In the genomic region with DNA sequence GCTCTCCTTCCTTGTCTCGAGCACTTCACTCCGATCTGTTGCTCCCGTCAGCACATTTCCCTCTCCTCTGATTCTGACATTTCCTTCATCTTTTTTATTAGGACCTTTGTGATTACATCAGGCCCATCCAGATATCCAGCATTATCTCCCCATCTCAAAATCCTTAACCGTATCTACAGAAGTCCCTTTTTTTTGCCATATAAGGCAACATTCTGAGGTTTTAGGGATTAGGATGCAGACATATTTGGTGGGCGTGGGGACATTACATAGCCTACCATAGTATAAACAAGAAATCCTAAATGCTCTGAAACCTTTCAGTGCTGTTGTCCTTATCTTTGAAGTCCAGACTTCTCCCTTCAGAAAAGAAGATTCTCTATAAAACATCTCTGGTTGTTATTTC, we compare ENCODE assay signal across 22 cellular contexts.
"Had no signal": no experiment of that assay in that cellular context is flagged by ENCODE, and none has a peak within 500 bp of the region (broad histone marks: within the 10 kb centered on the region; RNA-seq: fewer than 3 reads in every experiment).

No MANE protein-coding gene starts in this region.

- H3K4me3 Mint-ChIP-seq: activated naive CD8-positive, alpha-beta T cell; natural killer cell treated with Interleukin-12 subunit alpha and Interleukin-12 subunit beta and Interleukin-15 and Interleukin-18, amount 100 ng/mL, for 72 hours; stimulated activated naive CD8-positive, alpha-beta T cell treated with anti-CD3 and anti-CD28 coated beads, Interleukin-15, Interleukin-2, amounts not matched to agents 100 ng/mL and 50 ng/mL, for 24 hours had no signal

- H3K36me3 Mint-ChIP-seq: activated naive CD8-positive, alpha-beta T cell; natural killer cell treated with Interleukin-12 subunit alpha and Interleukin-12 subunit beta and Interleukin-15 and Interleukin-18, amount 100 ng/mL, for 72 hours had no signal

- ATAC-seq: body of pancreas; natural killer cell treated with Interleukin-12 subunit alpha and Interleukin-12 subunit beta and Interleukin-15 and Interleukin-18, amount 100 ng/mL, for 72 hours had no signal

- H3K4me3 ChIP-seq: body of pancreas, left ventricle myocardium inferior, right atrium auricular region, suprapubic skin had no signal

- FAIRE-seq: colon had no signal

- H3K27me3 ChIP-seq: body of pancreas, right atrium auricular region, suprapubic skin had no signal

- H3K9me3 ChIP-seq: body of pancreas, right atrium auricular region, suprapubic skin had no signal

- H3K27ac Mint-ChIP-seq: activated naive CD8-positive, alpha-beta T cell; natural killer cell treated with Interleukin-12 subunit alpha and Interleukin-12 subunit beta and Interleukin-15 and Interleukin-18, amount 100 ng/mL, for 72 hours; progenitor cell of endocrine pancreas; stimulated activated naive CD8-positive, alpha-beta T cell treated with anti-CD3 and anti-CD28 coated beads, Interleukin-15, Interleukin-2, amounts not matched to agents 100 ng/mL and 50 ng/mL, for 24 hours had no signal

- DNase-seq: activated CD4-positive, alpha-beta T cell treated with anti-CD3 and anti-CD28 coated beads for 48 hours; activated CD8-positive, alpha-beta memory T cell treated with anti-CD3 and anti-CD28 coated beads, Interleukin-2, amount 50 U/mL, for 48 hours; activated gamma-delta T cell treated with Interleukin-2 at 50 U/mL for 16 hours; amygdala; body of pancreas; caudate nucleus; erythroblast; hippocampal formation; left ventricle myocardium inferior; nucleus accumbens; small intestine; T-helper 1 cell; T1000; trophoblast cell; WERI-Rb-1 had no signal

- H3K4me1 ChIP-seq: body of pancreas, left ventricle myocardium inferior, right atrium auricular region, suprapubic skin had no signal

- H3K27me3 Mint-ChIP-seq: activated naive CD8-positive, alpha-beta T cell; natural killer cell treated with Interleukin-12 subunit alpha and Interleukin-12 subunit beta and Interleukin-15 and Interleukin-18, amount 100 ng/mL, for 72 hours; stimulated activated naive CD8-positive, alpha-beta T cell treated with anti-CD3 and anti-CD28 coated beads, Interleukin-15, Interleukin-2, amounts not matched to agents 100 ng/mL and 50 ng/mL, for 24 hours had no signal

- H3K27ac ChIP-seq: body of pancreas, left ventricle myocardium inferior, right atrium auricular region, suprapubic skin, WERI-Rb-1 had no signal

- H3K36me3 ChIP-seq: left ventricle myocardium inferior, right atrium auricular region, suprapubic skin, WERI-Rb-1 had no signal
